1 cellular context compared by ENCODE assay signal in the genomic region with DNA sequence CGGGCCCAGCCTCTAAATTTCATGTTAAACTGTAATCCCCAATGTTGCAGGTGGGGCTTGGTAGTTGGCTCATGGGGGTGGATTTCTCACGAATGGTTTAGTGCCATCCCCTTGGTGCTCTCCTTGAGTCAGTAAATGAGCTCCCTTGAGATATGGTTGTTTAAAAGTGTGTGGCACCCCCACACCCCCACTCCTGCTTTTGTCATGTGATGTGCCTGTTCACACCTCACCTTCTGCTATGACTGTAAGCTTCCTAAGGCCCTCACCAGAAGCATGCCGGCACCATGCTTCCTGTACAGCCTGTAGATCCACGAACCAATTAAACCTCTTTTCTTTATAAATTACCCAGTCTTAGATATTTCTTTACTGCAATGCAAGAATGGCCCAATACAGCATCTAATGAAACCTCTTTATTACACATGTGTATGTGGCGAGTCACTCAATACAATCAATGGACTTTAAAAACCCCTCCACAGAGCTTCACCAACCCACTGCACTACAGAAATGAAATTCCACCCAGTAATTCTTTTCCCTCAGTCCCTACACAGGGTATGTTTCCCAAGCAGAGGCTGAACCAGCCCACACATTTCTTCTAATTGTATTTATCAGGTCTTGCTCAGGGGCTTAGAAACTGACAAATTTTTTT.
TF ChIP-seq lines count a peak whose summit lies in the region.

No MANE protein-coding gene starts in this region.

TF ChIP-seq in GM12878, 131 proteins besides CTCF, POLR2A, EP300 and RAD21:
- TF ChIP-seq, protein P1, sequence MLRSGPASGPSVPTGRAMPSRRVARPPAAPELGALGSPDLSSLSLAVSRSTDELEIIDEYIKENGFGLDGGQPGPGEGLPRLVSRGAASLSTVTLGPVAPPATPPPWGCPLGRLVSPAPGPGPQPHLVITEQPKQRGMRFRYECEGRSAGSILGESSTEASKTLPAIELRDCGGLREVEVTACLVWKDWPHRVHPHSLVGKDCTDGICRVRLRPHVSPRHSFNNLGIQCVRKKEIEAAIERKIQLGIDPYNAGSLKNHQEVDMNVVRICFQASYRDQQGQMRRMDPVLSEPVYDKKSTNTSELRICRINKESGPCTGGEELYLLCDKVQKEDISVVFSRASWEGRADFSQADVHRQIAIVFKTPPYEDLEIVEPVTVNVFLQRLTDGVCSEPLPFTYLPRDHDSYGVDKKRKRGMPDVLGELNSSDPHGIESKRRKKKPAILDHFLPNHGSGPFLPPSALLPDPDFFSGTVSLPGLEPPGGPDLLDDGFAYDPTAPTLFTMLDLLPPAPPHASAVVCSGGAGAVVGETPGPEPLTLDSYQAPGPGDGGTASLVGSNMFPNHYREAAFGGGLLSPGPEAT (IDR thresholded peaks at IDR 0.05; ENCODE audit: low read depth), result peak; percentile 41; the same call in 1 of the 2 replicates
- peak; percentile 39; the same call in 1 of the 2 replicates for TF ChIP-seq BACH1 (IDR thresholded peaks at IDR 0.05; ENCODE audit: borderline replicate concordance)
- 0 out of 2 replicates have a peak, but pooled peaks have one; percentile 8 for TF ChIP-seq RUNX3 (IDR thresholded peaks at IDR 0.05; ENCODE audit: low read length)
- peak; percentile 41; the same call in 1 of the 2 replicates for TF ChIP-seq MTA2 (IDR thresholded peaks at IDR 0.05; ENCODE audit: low read depth)
- TF ChIP-seq MEF2B (IDR thresholded peaks at IDR 0.05; ENCODE audit: partially characterized antibody, poor library complexity, severe bottlenecking), result peak; percentile 64
- no peak for TF ChIP-seq CEBPZ (IDR thresholded peaks at IDR 0.05; ENCODE audit: low read depth, low read length)
- TF ChIP-seq JUNB (IDR thresholded peaks at IDR 0.05), result peak; percentile 15; the same call in 1 of the 2 replicates
- peak; percentile 27; the same call in 1 of the 2 replicates for TF ChIP-seq ZNF687 (IDR thresholded peaks at IDR 0.05)
- TF ChIP-seq NBN (IDR thresholded peaks at IDR 0.05), result no peak
- peak in 1 of 2 experiments; percentile 59; a peak in 1 of 4 replicates for TF ChIP-seq BHLHE40 (IDR thresholded peaks at IDR 0.05; ENCODE audit: borderline replicate concordance in 1 of 2, low read depth in 2 of 2, low read length in 1 of 2)
- TF ChIP-seq POU2F2 (IDR thresholded peaks at IDR 0.05; ENCODE audit: borderline replicate concordance, low read depth, low read length), result no peak
TF ChIP-seq in GM12878: peak in this region for 8.
